In genomic region chr10:12333382-12334185, GRCh38 we compare ENCODE assay signal across 8 cellular contexts. TPM values are rescaled to one million over a fixed set of nuclear protein-coding genes. Genes with fewer than 3 reads are reported as not detected.
DNase-seq lines count a peak whose midpoint lies in the region; ATAC-seq and TF ChIP-seq lines count a peak whose summit lies in the region.

No MANE protein-coding gene starts in this region.

- CTCF ChIA-PET in AG04449 (lab: Yijun Ruan, JAX): interaction anchor here (0.7 to 1.2 kb wide), 3 partner anchors 16 to 377 kb away, joined by 4 read pairs; partner anchors contain the start of gene CAMK1D

- H3K27me3 ChIP-seq in heart right ventricle: no peaks in the 10 kb centered on the region

- TF ChIP-seq CTCF in AG04449 (IDR thresholded peaks at IDR 0.05; ENCODE audit: insufficient read depth, low read length, missing control alignments) (no peak), heart right ventricle (IDR thresholded peaks at IDR 0.05) (no peak)

- H3K27ac ChIP-seq in heart right ventricle: peak overlapping the region in 8 of 10 donors; percentile 39 to 72 (median 60)
- peak overlapping the region in 20 of 21 experiments; percentile 31 to 90 (median 76) for H3K27ac ChIP-seq in skin epidermis

- H3K4me3 ChIP-seq in AG04449 (ENCODE audit: low read depth, low read length) (no peak overlapping the region), heart right ventricle (no peak overlapping the region), skin epidermis (peak overlapping the region in 1 of 7 experiments; percentile 2)

- POLR2A ChIA-PET in AG04449 (lab: Yijun Ruan, JAX): interaction anchor here (0.6 to 1.0 kb wide), 3 partner anchors 370 to 1374 kb away, joined by 3 read pairs; no protein-coding TSS in a partner anchor

- no peaks in the 10 kb centered on the region for H3K36me3 ChIP-seq in heart right ventricle

- no peaks in the 10 kb centered on the region for H3K9me3 ChIP-seq in heart right ventricle

- peaks cover 3 to 19% (median 14%) of the 10 kb centered on the region in 9 donors for H3K4me1 ChIP-seq in heart right ventricle

- 32 to 43% methylated on average over 15 of the region's 15 CpGs for WGBS in heart right ventricle, 2 donors

- peak; percentile 78 for ATAC-seq in GM18498 (IDR thresholded peaks at IDR 0.05; ENCODE audit: unreplicated experiment)
- peak; percentile 75 for ATAC-seq in HG02938 (IDR thresholded peaks at IDR 0.05; ENCODE audit: unreplicated experiment)
- ATAC-seq in heart right ventricle: peak; percentile 81 to 98 (median 88)
- no peak for ATAC-seq in GM21515 (IDR thresholded peaks at IDR 0.05; ENCODE audit: unreplicated experiment)

- peak; percentile 94 for DNase-seq in AG04449 (ENCODE audit: low read depth, low spot score)
- peak; percentile 74 for DNase-seq in NCI-H2171 treated with DMSO at 0.1 percent for 48 hours (lab: John Stamatoyannopoulos, UW)
- peak; percentile 61 to 69 for DNase-seq in activated T-cell treated with anti-CD3 and anti-CD28 coated beads, Interleukin-2, amount 50 U/mL, for 48 hours
- peak; percentile 42 to 56 for DNase-seq in heart right ventricle

- intact Hi-C loops in heart right ventricle (cut with DNase I): no loop called here

RNA-seq across cellular contexts. Expression of gene CAMK1D, which starts 15.8 kb away (rescaled TPM):
- total RNA-seq in heart right ventricle: 10 to 100 TPM in 2 of 10 donors, 1 to 10 TPM in 8; 2.0 to 17.7 (median 2.9) TPM
- polyA plus RNA-seq in heart right ventricle: 1 to 10 TPM; 1.3 to 1.7 TPM
